24 cellular contexts compared by ENCODE assay signal in genomic region chr9:113485761-113486115, GRCh38. TPM values are rescaled to one million over a fixed set of nuclear protein-coding genes. Genes with fewer than 3 reads are reported as not detected.
DNase-seq lines count a peak whose midpoint lies in the region; ATAC-seq and TF ChIP-seq lines count a peak whose summit lies in the region.
"Had no signal": no experiment of that assay in that cellular context is flagged by ENCODE, and none has a peak within 500 bp of the region (broad histone marks: within the 10 kb centered on the region; RNA-seq: fewer than 3 reads in every experiment).

No MANE protein-coding gene starts in this region.

- H3K4me1 ChIP-seq in heart right ventricle (peaks cover 6 to 56% (median 43%) of the 10 kb centered on the region in 9 donors), esophagus (ENCODE audit: control insufficient read depth in 2 of 2, insufficient read depth in 2 of 2, low read length in 1 of 2) (peaks cover 2 to 4% of the 10 kb centered on the region in 2 donors), psoas muscle (peaks cover 40% of the 10 kb centered on the region), aorta (ENCODE audit: control insufficient read depth in 1 of 2, insufficient read depth in 2 of 2, low read length in 2 of 2) (peaks cover 7 to 8% of the 10 kb centered on the region in 2 donors)

- peak overlapping the region in 9 of 10 donors; percentile 47 to 78 (median 73) for H3K27ac ChIP-seq in heart right ventricle
- peak overlapping the region; percentile 48 to 56 for H3K27ac ChIP-seq in esophagus (ENCODE audit: low read depth in 2 of 2, low read length in 1 of 2)
- peak overlapping the region; percentile 30 for H3K27ac ChIP-seq in psoas muscle
- H3K27ac ChIP-seq in aorta (ENCODE audit: low read depth in 1 of 2, low read length in 2 of 2) = peak overlapping the region; percentile 83 to 99
- H3K27ac ChIP-seq: HL-60 had no signal

- no peaks in the 10 kb centered on the region for H3K4me1 Mint-ChIP-seq in type B pancreatic cell (ENCODE audit: unreplicated experiment)

- no peaks in the 10 kb centered on the region for H3K36me3 Mint-ChIP-seq in type B pancreatic cell
- H3K36me3 Mint-ChIP-seq: CD4-positive, CD25-positive, alpha-beta regulatory T cell; naive thymus-derived CD8-positive, alpha-beta T cell had no signal

- no peak overlapping the region for H3K27ac Mint-ChIP-seq in type B pancreatic cell
- H3K27ac Mint-ChIP-seq: activated CD4-positive, alpha-beta T cell treated with anti-CD3 and anti-CD28 coated beads, Interleukin-2, amount 10 ng/mL, durations not matched to agents 7 days and 5 days; CD4-positive, CD25-positive, alpha-beta regulatory T cell had no signal

- no peak overlapping the region for H3K4me3 Mint-ChIP-seq in type B pancreatic cell
- H3K4me3 Mint-ChIP-seq: activated CD4-positive, alpha-beta T cell treated with anti-CD3 and anti-CD28 coated beads, Interleukin-2, amount 10 ng/mL, durations not matched to agents 7 days and 5 days; activated T-cell treated with anti-CD3 and anti-CD28 coated beads, Interleukin-2, amount 50 U/mL, for 4 hours; CD4-positive, CD25-positive, alpha-beta regulatory T cell; naive thymus-derived CD8-positive, alpha-beta T cell had no signal

- H3K4me3 ChIP-seq in heart right ventricle = no peak overlapping the region
- H3K4me3 ChIP-seq in esophagus (ENCODE audit: low read depth in 1 of 2, low read length in 2 of 2) = no peak overlapping the region
- no peak overlapping the region for H3K4me3 ChIP-seq in psoas muscle
- H3K4me3 ChIP-seq in aorta (ENCODE audit: low read length in 2 of 2) = no peak overlapping the region
- H3K4me3 ChIP-seq: left lung, spleen had no signal

- ATAC-seq in heart right ventricle (no peak), psoas muscle (no peak), aorta (ENCODE audit: low FRiP score) (no peak)
- ATAC-seq: activated T-cell treated with anti-CD3 and anti-CD28 coated beads, Interleukin-2, amount 50 U/mL, for 4 hours; naive thymus-derived CD8-positive, alpha-beta T cell had no signal

- H3K27me3 Mint-ChIP-seq in type B pancreatic cell = no peaks in the 10 kb centered on the region
- H3K27me3 Mint-ChIP-seq: activated CD4-positive, alpha-beta T cell treated with anti-CD3 and anti-CD28 coated beads, Interleukin-2, amount 10 ng/mL, durations not matched to agents 7 days and 5 days; CD4-positive, CD25-positive, alpha-beta regulatory T cell; naive thymus-derived CD8-positive, alpha-beta T cell had no signal

- H3K27me3 ChIP-seq in heart right ventricle (no peaks in the 10 kb centered on the region), esophagus (ENCODE audit: control insufficient read depth in 1 of 2, insufficient read depth in 2 of 2, low read length in 2 of 2) (no peaks in the 10 kb centered on the region), psoas muscle (ENCODE audit: insufficient read depth in 3 of 3, low read length in 2 of 3) (no peaks in the 10 kb centered on the region), aorta (ENCODE audit: control insufficient read depth in 1 of 2, insufficient read depth in 2 of 2, low read length in 1 of 2) (no peaks in the 10 kb centered on the region)
- H3K27me3 ChIP-seq: left lung, spleen had no signal

- TF ChIP-seq CTCF in heart right ventricle (IDR thresholded peaks at IDR 0.05) (no peak), psoas muscle (IDR thresholded peaks at IDR 0.05) (no peak), type B pancreatic cell (conservative IDR thresholded peaks at IDR 0.05) (no peak)

- WGBS in heart right ventricle, 2 donors = 88 to 93% methylated on average over 5 of the region's 5 CpGs
- WGBS in esophagus, 2 donors = 72 to 86% methylated on average over 5 of the region's 5 CpGs
- WGBS in psoas muscle, 3 donors = 85 to 91% (median 88%) methylated on average over 5 of the region's 5 CpGs
- WGBS in aorta, 2 donors = 67% methylated on average over 5 of the region's 5 CpGs

- DNase-seq in heart right ventricle = no peak
- no peak for DNase-seq in cardiac septum (ENCODE audit: low spot score)
- DNase-seq in psoas muscle = no peak
- DNase-seq in aorta = no peak
- DNase-seq in activated CD4-positive, alpha-beta T cell treated with anti-CD3 and anti-CD28 coated beads for 4 hours = no peak
- no peak for DNase-seq in NCI-H146 (lab: John Stamatoyannopoulos, UW)
- no peak for DNase-seq in type B pancreatic cell (ENCODE audit: extremely low spot score, unreplicated experiment)
- DNase-seq: activated CD4-positive, alpha-beta T cell treated with anti-CD3 and anti-CD28 coated beads, Interleukin-2, amount 10 ng/mL, durations not matched to agents 7 days and 5 days; activated gamma-delta T cell treated with Interleukin-2 at 50 U/mL for 16 hours; activated T-cell treated with anti-CD3 and anti-CD28 coated beads, Interleukin-2, amount 50 U/mL, for 4 hours; CD4-positive, CD25-positive, alpha-beta regulatory T cell; DND-41; effector CD4-positive, alpha-beta T cell; Kasumi-1; left lung; naive thymus-derived CD8-positive, alpha-beta T cell; NCI-H1694; nucleus accumbens; OCI-M1; spleen; stimulated activated CD4-positive, alpha-beta T cell treated with anti-CD3 and anti-CD28 coated beads, Interleukin-2, amount 100 ng/mL, for 48 hours; SW 1271 had no signal

- no peaks in the 10 kb centered on the region for H3K9me3 Mint-ChIP-seq in type B pancreatic cell
- H3K9me3 Mint-ChIP-seq: activated CD4-positive, alpha-beta T cell treated with anti-CD3 and anti-CD28 coated beads, Interleukin-2, amount 10 ng/mL, durations not matched to agents 7 days and 5 days; activated T-cell treated with anti-CD3 and anti-CD28 coated beads, Interleukin-2, amount 50 U/mL, for 4 hours; CD4-positive, CD25-positive, alpha-beta regulatory T cell; naive thymus-derived CD8-positive, alpha-beta T cell had no signal

- intact Hi-C loops in heart right ventricle (cut with DNase I) (no loop called here), cardiac septum (cut with DNase I) (no loop called here), psoas muscle (cut with DNase I) (loop anchor here in 1 of 2 donors (2.0 kb wide), 1 partner anchor 21 kb away; no protein-coding TSS in a partner anchor), aorta (cut with DNase I) (no loop called here)

- H3K36me3 ChIP-seq in heart right ventricle (peaks cover 0 to 5% (median 0%) of the 10 kb centered on the region in 9 donors), esophagus (ENCODE audit: control insufficient read depth in 2 of 2, insufficient read depth in 2 of 2, low read length in 1 of 2) (no peaks in the 10 kb centered on the region), psoas muscle (ENCODE audit: insufficient read depth in 1 of 2, low read depth in 1 of 2) (no peaks in the 10 kb centered on the region), aorta (ENCODE audit: control insufficient read depth in 1 of 2, insufficient read depth in 2 of 2, low read length in 1 of 2) (no peaks in the 10 kb centered on the region)
- H3K36me3 ChIP-seq: left lung, spleen had no signal

- H3K9me3 ChIP-seq in heart right ventricle (no peaks in the 10 kb centered on the region), esophagus (ENCODE audit: control insufficient read depth in 2 of 2, insufficient read depth in 1 of 2, low read depth in 1 of 2, low read length in 1 of 2) (no peaks in the 10 kb centered on the region), psoas muscle (no peaks in the 10 kb centered on the region), aorta (ENCODE audit: control insufficient read depth, low read length) (no peaks in the 10 kb centered on the region)
- H3K9me3 ChIP-seq: left lung, spleen had no signal

RNA-seq across cellular contexts. Expression of gene RGS3, which starts 22.2 kb away (rescaled TPM):
- total RNA-seq in heart right ventricle (100 to 1,000 TPM in 9 of 10 donors, 10 to 100 TPM in 1; 98.7 to 201 (median 140) TPM), cardiac septum (233 TPM), psoas muscle (10 to 100 TPM; 10.6 to 38.1 (median 18.3) TPM), aorta (100 to 1,000 TPM; 157 to 161 TPM), type B pancreatic cell (ENCODE audit: low replicate concordance) (9.6 and 29.9 TPM in 2 replicates)
- polyA plus RNA-seq in heart right ventricle (100 to 1,000 TPM in 1 of 2 donors, 10 to 100 TPM in 1; 65.4 to 125 TPM), esophagus (10 to 100 TPM in 1 of 2 donors, 1 to 10 TPM in 1; 9.1 to 10.2 TPM), psoas muscle (10 to 100 TPM in 2 of 3 donors, 1 to 10 TPM in 1; 7.1 to 18.4 (median 12.8) TPM), aorta (100 to 1,000 TPM in 1 of 2 donors, 10 to 100 TPM in 1; 74.3 to 142 TPM)

Comparison
In these comparisons a context has a peak if more than half of its experiments do, and no peak if none do; other contexts are left out.
1. H3K27ac ChIP-seq: peak in every context shown above with its lines; median percentile 91 in aorta; 73 in heart right ventricle; 52 in esophagus; 30 in psoas muscle.